In the genomic region with DNA sequence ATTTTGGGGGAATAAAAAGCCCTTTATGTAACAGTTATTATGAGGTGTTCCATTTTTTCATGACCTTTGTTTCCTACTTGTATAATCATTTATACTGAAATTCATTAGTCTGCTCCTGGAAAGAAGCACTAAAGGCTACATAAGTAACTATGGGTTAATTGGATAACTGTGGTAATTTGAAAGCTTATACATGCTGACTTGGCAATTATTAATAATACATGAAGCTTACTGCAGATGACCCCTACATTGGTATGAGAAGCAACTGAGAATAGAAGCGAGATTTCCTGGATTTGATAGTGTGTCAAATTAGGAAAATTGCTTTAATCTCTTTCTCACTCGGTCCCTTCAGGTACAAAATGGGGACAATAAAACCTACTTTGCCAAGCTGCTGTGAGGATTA, we compare ENCODE assay signal across 36 cellular contexts.
"Had no signal": no experiment of that assay in that cellular context is flagged by ENCODE, and none has a peak within 500 bp of the region (broad histone marks: within the 10 kb centered on the region; RNA-seq: fewer than 3 reads in every experiment).

No MANE protein-coding gene starts in this region.

- H3K9me3 Mint-ChIP-seq: activated B cell treated with CpG ODN at 0.5 μM for 24 hours; activated CD4-positive, alpha-beta T cell treated with anti-CD3 and anti-CD28 coated beads, Interleukin-2, amount 10 ng/mL, durations not matched to agents 24 days and 14 days; activated CD8-positive, alpha-beta T cell treated with anti-CD3 and anti-CD28 coated beads for 36 hours; activated naive CD4-positive, alpha-beta T cell treated with anti-CD3 and anti-CD28 coated beads, Interleukin-2, amount 50 U/mL, for 24 hours; activated naive CD8-positive, alpha-beta T cell treated with anti-CD3 and anti-CD28 coated beads, Interleukin-2, amount 10 ng/mL, durations not matched to agents 7 days and 5 days; activated naive CD8-positive, alpha-beta T cell treated with anti-CD3 and anti-CD28 coated beads, Interleukin-2, amount 50 U/mL, for 24 hours; brain; T-helper 1 cell treated with Interleukin-12 subunit alpha and Interleukin-12 subunit beta and Interleukin-4 antibody, amounts not matched to agents 30 μg/mL and 1 μg/mL, for 36 hours had no signal

- FAIRE-seq: bronchial epithelial cell, colon, TTC549 had no signal

- DNase-seq: activated B cell treated with CpG ODN at 0.5 μM for 24 hours; activated CD4-positive, alpha-beta memory T cell treated with anti-CD3 and anti-CD28 coated beads for 36 hours; activated CD4-positive, alpha-beta T cell treated with anti-CD3 and anti-CD28 coated beads for 4 hours; activated CD4-positive, alpha-beta T cell treated with anti-CD3 and anti-CD28 coated beads, Interleukin-2, amount 10 ng/mL, durations not matched to agents 24 days and 14 days; activated CD4-positive, alpha-beta T cell treated with anti-CD3 and anti-CD28 coated beads, Interleukin-2, amount 50 U/mL, for 1 hour; activated CD4-positive, alpha-beta T cell treated with anti-CD3 and anti-CD28 coated beads, Interleukin-2, amount 50 U/mL, for 4 hours; activated CD4-positive, CD25-positive, alpha-beta regulatory T cell treated with anti-CD3 and anti-CD28 coated beads, Interleukin-2, amount 50 U/mL, for 72 hours; activated CD8-positive, alpha-beta memory T cell treated with anti-CD3 and anti-CD28 coated beads, Interleukin-2, amount 50 U/mL, for 4 hours; activated CD8-positive, alpha-beta T cell treated with anti-CD3 and anti-CD28 coated beads for 36 hours; activated effector memory CD4-positive, alpha-beta T cell treated with Interleukin-2 at 50 U/mL for 16 hours; activated gamma-delta T cell; activated naive CD4-positive, alpha-beta T cell treated with anti-CD3 and anti-CD28 coated beads, Interleukin-2, amount 10 ng/mL, durations not matched to agents 7 days and 5 days; activated naive CD4-positive, alpha-beta T cell treated with Interleukin-2 at 50 U/mL for 16 hours; activated naive CD8-positive, alpha-beta T cell treated with anti-CD3 and anti-CD28 coated beads, Interleukin-2, amount 10 ng/mL, durations not matched to agents 7 days and 5 days; activated naive CD8-positive, alpha-beta T cell treated with anti-CD3 and anti-CD28 coated beads, Interleukin-2, amount 50 U/mL, for 24 hours; activated T-cell treated with anti-CD3 and anti-CD28 coated beads for 4 hours; activated T-cell treated with anti-CD3 and anti-CD28 coated beads, Interleukin-2, amount 50 U/mL, for 1 hour; activated T-cell treated with anti-CD3 and anti-CD28 coated beads, Interleukin-2, amount 50 U/mL, for 48 hours; amygdala; anterior cingulate cortex; caudate nucleus; cerebellar nuclear complex; T-helper 2 cell; T-helper 9 cell had no signal

- H3K36me3 ChIP-seq: ascending aorta, cardiac muscle cell had no signal

- H3K4me1 ChIP-seq: ascending aorta had no signal

- H3K4me3 Mint-ChIP-seq: activated B cell treated with CpG ODN at 0.5 μM for 24 hours; activated CD4-positive, alpha-beta memory T cell treated with anti-CD3 and anti-CD28 coated beads for 36 hours; activated CD4-positive, alpha-beta T cell treated with anti-CD3 and anti-CD28 coated beads, Interleukin-2, amount 10 ng/mL, durations not matched to agents 24 days and 14 days; activated CD8-positive, alpha-beta T cell treated with anti-CD3 and anti-CD28 coated beads for 36 hours; activated naive CD4-positive, alpha-beta T cell treated with anti-CD3 and anti-CD28 coated beads, Interleukin-2, amount 10 ng/mL, durations not matched to agents 7 days and 5 days; activated naive CD4-positive, alpha-beta T cell treated with anti-CD3 and anti-CD28 coated beads, Interleukin-2, amount 50 U/mL, for 24 hours; activated naive CD8-positive, alpha-beta T cell; activated naive CD8-positive, alpha-beta T cell treated with anti-CD3 and anti-CD28 coated beads, Interleukin-2, amount 10 ng/mL, durations not matched to agents 7 days and 5 days; activated naive CD8-positive, alpha-beta T cell treated with anti-CD3 and anti-CD28 coated beads, Interleukin-2, amount 50 U/mL, for 24 hours; brain; central memory CD8-positive, alpha-beta T cell; T-helper 1 cell treated with Interleukin-12 subunit alpha and Interleukin-12 subunit beta and Interleukin-4 antibody, amounts not matched to agents 30 μg/mL and 1 μg/mL, for 36 hours; T-helper 2 cell treated with Interferon-gamma antibody and Interleukin-4, amounts not matched to agents 5 μg/mL and 100 μg/mL, for 36 hours had no signal

- H3K4me3 ChIP-seq: ascending aorta, cardiac muscle cell had no signal

- H3K27me3 ChIP-seq: ascending aorta, cardiac muscle cell had no signal

- ATAC-seq: activated CD8-positive, alpha-beta T cell treated with anti-CD3 and anti-CD28 coated beads for 36 hours; activated naive CD8-positive, alpha-beta T cell treated with anti-CD3 and anti-CD28 coated beads, Interleukin-2, amount 50 U/mL, for 24 hours had no signal

- H3K27ac ChIP-seq: ascending aorta, cardiac muscle cell, VCaP had no signal

- H3K4me1 Mint-ChIP-seq: activated B cell treated with CpG ODN at 0.5 μM for 24 hours; activated CD4-positive, alpha-beta T cell treated with anti-CD3 and anti-CD28 coated beads, Interleukin-2, amount 10 ng/mL, durations not matched to agents 24 days and 14 days; activated naive CD4-positive, alpha-beta T cell treated with anti-CD3 and anti-CD28 coated beads, Interleukin-2, amount 10 ng/mL, durations not matched to agents 7 days and 5 days; activated naive CD4-positive, alpha-beta T cell treated with anti-CD3 and anti-CD28 coated beads, Interleukin-2, amount 50 U/mL, for 24 hours; activated naive CD8-positive, alpha-beta T cell treated with anti-CD3 and anti-CD28 coated beads, Interleukin-2, amount 10 ng/mL, durations not matched to agents 7 days and 5 days; activated naive CD8-positive, alpha-beta T cell treated with anti-CD3 and anti-CD28 coated beads, Interleukin-2, amount 50 U/mL, for 24 hours; central memory CD8-positive, alpha-beta T cell had no signal

- H3K9me3 ChIP-seq: ascending aorta had no signal

- H3K36me3 Mint-ChIP-seq: activated CD4-positive, alpha-beta memory T cell treated with anti-CD3 and anti-CD28 coated beads for 36 hours; activated naive CD4-positive, alpha-beta T cell treated with anti-CD3 and anti-CD28 coated beads, Interleukin-2, amount 10 ng/mL, durations not matched to agents 7 days and 5 days; activated naive CD4-positive, alpha-beta T cell treated with anti-CD3 and anti-CD28 coated beads, Interleukin-2, amount 50 U/mL, for 24 hours; activated naive CD8-positive, alpha-beta T cell; activated naive CD8-positive, alpha-beta T cell treated with anti-CD3 and anti-CD28 coated beads, Interleukin-2, amount 10 ng/mL, durations not matched to agents 7 days and 5 days; brain had no signal

- H3K27me3 Mint-ChIP-seq: activated B cell treated with CpG ODN at 0.5 μM for 24 hours; activated CD4-positive, alpha-beta memory T cell treated with anti-CD3 and anti-CD28 coated beads for 36 hours; activated CD4-positive, alpha-beta T cell treated with anti-CD3 and anti-CD28 coated beads, Interleukin-2, amount 10 ng/mL, durations not matched to agents 24 days and 14 days; activated CD8-positive, alpha-beta T cell treated with anti-CD3 and anti-CD28 coated beads for 36 hours; activated naive CD4-positive, alpha-beta T cell treated with anti-CD3 and anti-CD28 coated beads, Interleukin-2, amount 10 ng/mL, durations not matched to agents 7 days and 5 days; activated naive CD4-positive, alpha-beta T cell treated with anti-CD3 and anti-CD28 coated beads, Interleukin-2, amount 50 U/mL, for 24 hours; activated naive CD8-positive, alpha-beta T cell; activated naive CD8-positive, alpha-beta T cell treated with anti-CD3 and anti-CD28 coated beads, Interleukin-2, amount 10 ng/mL, durations not matched to agents 7 days and 5 days; activated naive CD8-positive, alpha-beta T cell treated with anti-CD3 and anti-CD28 coated beads, Interleukin-2, amount 50 U/mL, for 24 hours; brain; central memory CD8-positive, alpha-beta T cell had no signal
